8 cellular contexts compared by ENCODE assay signal in the genomic region with DNA sequence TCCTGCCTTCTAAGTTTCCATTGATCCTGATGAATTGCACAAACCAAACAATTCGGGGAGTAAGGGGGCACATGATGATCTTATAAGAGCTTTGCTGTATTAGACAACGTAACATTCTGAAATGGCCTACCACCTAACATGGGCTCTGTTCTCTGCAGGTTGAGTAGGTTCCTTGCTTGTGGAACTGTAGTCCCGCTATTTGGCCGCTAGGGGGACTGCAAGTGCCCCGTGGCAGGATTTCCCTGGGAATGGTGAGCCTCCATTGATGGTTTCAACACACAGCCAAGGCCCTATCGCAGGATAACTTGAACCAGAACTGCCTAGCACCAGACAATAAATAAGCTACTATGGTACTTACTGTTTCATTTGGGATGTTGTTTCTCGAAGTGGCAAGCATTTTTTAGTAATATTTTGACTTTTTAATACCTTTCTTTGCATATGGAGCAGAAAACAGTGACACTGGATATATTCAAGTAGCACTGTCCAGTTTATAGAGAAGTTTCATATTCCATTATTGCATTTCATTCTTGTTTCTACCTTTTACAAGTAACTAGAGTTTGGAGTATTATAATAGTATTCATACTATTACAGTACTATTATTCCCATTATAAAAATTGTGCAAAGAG. TPM values are rescaled to one million over a fixed set of nuclear protein-coding genes. Genes with fewer than 3 reads are reported as not detected.
DNase-seq lines count a peak whose midpoint lies in the region; ATAC-seq and TF ChIP-seq lines count a peak whose summit lies in the region.

No MANE protein-coding gene starts in this region.

- peak; percentile 53 for ATAC-seq in GM18870 (IDR thresholded peaks at IDR 0.05; ENCODE audit: unreplicated experiment)
- ATAC-seq in GM21367 (IDR thresholded peaks at IDR 0.05; ENCODE audit: unreplicated experiment), result no peak

- H3K79me2 ChIP-seq in parathyroid adenoma, result no peaks in the 10 kb centered on the region

- no peaks in the 10 kb centered on the region for H3K4me1 ChIP-seq in parathyroid adenoma

- no peak overlapping the region for H2AFZ ChIP-seq in parathyroid adenoma

- H3K36me3 ChIP-seq in BJ (ENCODE audit: control insufficient read depth, insufficient read depth, low read length) (no peaks in the 10 kb centered on the region), parathyroid adenoma (ENCODE audit: control insufficient read depth, insufficient read depth, low read length) (no peaks in the 10 kb centered on the region)

- H3K4me2 ChIP-seq in parathyroid adenoma (ENCODE audit: low read length), result no peak overlapping the region

- POLR2A ChIA-PET in BJ (lab: Charles Lee), result no interaction called here

- no peak overlapping the region for H3K27ac ChIP-seq in parathyroid adenoma

- H3K27me3 ChIP-seq in BJ (ENCODE audit: control insufficient read depth, insufficient read depth, low read length) (no peaks in the 10 kb centered on the region), parathyroid adenoma (ENCODE audit: control insufficient read depth, insufficient read depth, low read length) (no peaks in the 10 kb centered on the region)

- H3K4me3 ChIP-seq in BJ (ENCODE audit: low read depth, low read length), result no peak overlapping the region
- no peak overlapping the region for H3K4me3 ChIP-seq in epithelial cell of esophagus (ENCODE audit: low read length)
- no peak overlapping the region for H3K4me3 ChIP-seq in parathyroid adenoma (ENCODE audit: low read depth, low read length)

- CTCF ChIA-PET in BJ (lab: Yijun Ruan, JAX), result interaction anchor here (0.9 to 1.5 kb wide), 4 partner anchors 9 to 177 kb away, joined by 3 to 5 read pairs (median 3); no protein-coding TSS in a partner anchor

- TF ChIP-seq CTCF in BJ (IDR thresholded peaks at IDR 0.05; ENCODE audit: insufficient read depth, low read depth, low read length) (peak; percentile 75), epithelial cell of esophagus (IDR thresholded peaks at IDR 0.05; ENCODE audit: insufficient read depth, low read depth, low read length, missing control alignments) (peak; percentile 87), parathyroid adenoma (IDR thresholded peaks at IDR 0.05) (peak; percentile 22)

- DNase-seq in BJ (ENCODE audit: low read depth) (no peak), NCI-H69 (lab: John Stamatoyannopoulos, UW) (peak; percentile 6), epithelial cell of esophagus (ENCODE audit: low read depth) (peak; percentile 55)
- DNase-seq in activated naive CD4-positive, alpha-beta T cell treated with Interleukin-2 at 50 U/mL for 16 hours, result no peak
- no peak for DNase-seq in activated T-cell treated with anti-CD3 and anti-CD28 coated beads, Interleukin-2, amount 50 U/mL, for 1 hour

- no peaks in the 10 kb centered on the region for H3K9me3 ChIP-seq in parathyroid adenoma (ENCODE audit: control insufficient read depth, low read length)

- no peak overlapping the region for H3K9ac ChIP-seq in parathyroid adenoma

RNA-seq across cellular contexts. Expression of gene AR, which starts 11.9 kb away (rescaled TPM):
- polyA plus RNA-seq in BJ (2011; rRNA removed), result 11.4 and 13.9 TPM in 2 replicates
- 24.9 and 32.1 TPM in 2 replicates for polyA minus RNA-seq in BJ (2011; rRNA and poly(A)+ RNA removed)

Comparison
In these comparisons a context has a peak if more than half of its experiments do, and no peak if none do; other contexts are left out.
1. DNase-seq: peak in NCI-H69 (single experiment) and epithelial cell of esophagus (single experiment); none in BJ (single experiment), activated naive CD4-positive, alpha-beta T cell treated with Interleukin-2 at 50 U/mL for 16 hours (single experiment) and activated T-cell treated with anti-CD3 and anti-CD28 coated beads, Interleukin-2, amount 50 U/mL, for 1 hour (single experiment).
2. CTCF ChIP-seq: peak in every context shown above with its lines; median percentile 87 in epithelial cell of esophagus; 75 in BJ; 22 in parathyroid adenoma.